Comparison of ENCODE assay signal across 1 cellular context in genomic region chr7:73719806-73720169, GRCh38.
TF ChIP-seq lines count a peak whose summit lies in the region.

No MANE protein-coding gene starts in this region.

TF ChIP-seq in K562, 482 proteins besides CTCF, POLR2A, EP300 and RAD21:
- TF ChIP-seq HOXB6 (CRISPR knock-in tag; IDR thresholded peaks at IDR 0.05; ENCODE audit: borderline replicate concordance): no peak
- no peak for TF ChIP-seq BCLAF1 (IDR thresholded peaks at IDR 0.05; ENCODE audit: borderline replicate concordance in 1 of 2, control insufficient read depth in 1 of 2, low read depth in 2 of 2, low read length in 1 of 2)
- no peak for TF ChIP-seq CREB3L1 (IDR thresholded peaks at IDR 0.05; ENCODE audit: borderline replicate concordance, low read depth)
- TF ChIP-seq BCOR (IDR thresholded peaks at IDR 0.05): peak; percentile 59; the same call in 1 of the 2 replicates
- peak; percentile 99 for TF ChIP-seq ZNF121 (CRISPR knock-in tag; conservative IDR thresholded peaks at IDR 0.05)
- no peak for TF ChIP-seq MCM5 (IDR thresholded peaks at IDR 0.05; ENCODE audit: low read depth)
- TF ChIP-seq HDAC6 (IDR thresholded peaks at IDR 0.05; ENCODE audit: low read depth, low read length): no peak
- no peak for TF ChIP-seq ZNF212 (CRISPR knock-in tag; IDR thresholded peaks at IDR 0.05)
- no peak for TF ChIP-seq GTF2E2 (tag; IDR thresholded peaks at IDR 0.05)
- TF ChIP-seq RBM25 (IDR thresholded peaks at IDR 0.05; ENCODE audit: low read depth, low read length, severe bottlenecking): no peak
- TF ChIP-seq STAT6 (CRISPR knock-in tag; IDR thresholded peaks at IDR 0.05): 0 out of 2 replicates have a peak, but pooled peaks have one; percentile 66
- TF ChIP-seq CAMTA2 (CRISPR knock-in tag; conservative IDR thresholded peaks at IDR 0.05): no peak
- peak; percentile 89 for TF ChIP-seq CEBPB (tag; IDR thresholded peaks at IDR 0.05)
- no peak for TF ChIP-seq MBD2 (IDR thresholded peaks at IDR 0.05; ENCODE audit: borderline replicate concordance, low read depth)
- 0 out of 2 replicates have a peak, but pooled peaks have one; percentile 26 for TF ChIP-seq BHLHE40 (IDR thresholded peaks at IDR 0.05; ENCODE audit: low read length)
- peak; percentile 32; the same call in 1 of the 2 replicates for TF ChIP-seq CEBPG (CRISPR knock-in tag; IDR thresholded peaks at IDR 0.05)
- peak in 1 of 2 experiments; percentile 75; a peak in 2 of 4 replicates for TF ChIP-seq CEBPG (tag; conservative IDR thresholded peaks at IDR 0.05 in 1 of 2, IDR thresholded peaks at IDR 0.05 in 1 of 2)
